In the genomic region with DNA sequence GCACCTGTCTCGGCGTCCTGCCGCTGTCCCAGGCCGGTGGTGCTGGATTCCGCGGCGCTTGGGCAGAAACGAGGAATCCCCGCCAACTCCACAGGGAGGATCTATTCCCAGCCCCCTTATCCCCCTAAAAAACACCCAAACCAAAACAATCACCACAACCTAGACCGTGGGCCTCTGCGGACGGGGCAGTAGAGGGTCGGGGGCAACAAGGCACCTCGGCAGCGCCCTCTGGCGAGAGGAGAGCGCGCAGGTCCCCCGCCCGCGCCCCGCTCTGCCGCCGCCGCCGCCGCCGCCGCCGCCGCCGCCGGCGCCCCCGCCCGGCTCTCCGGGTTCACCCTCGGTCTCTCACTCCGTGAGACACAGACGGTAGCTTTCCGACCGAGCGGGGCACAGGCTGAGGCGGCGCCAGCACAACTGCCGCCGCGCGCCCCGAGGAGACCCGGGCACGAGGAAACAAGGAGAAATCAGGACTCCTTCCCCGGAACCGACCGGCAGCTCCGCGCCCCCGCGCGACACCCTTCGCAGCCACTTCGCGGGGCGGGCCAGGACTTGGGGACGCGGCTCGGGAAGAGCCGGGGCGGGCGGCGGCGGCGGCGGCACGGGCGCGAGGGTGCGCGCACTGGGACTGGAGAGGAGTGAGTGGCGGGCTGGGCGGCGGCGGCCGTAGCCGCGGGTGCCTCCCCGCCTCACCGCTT, we compare ENCODE assay signal across 8 cellular contexts. TPM values are rescaled to one million over a fixed set of nuclear protein-coding genes. Genes with fewer than 3 reads are reported as not detected.
DNase-seq lines count a peak whose midpoint lies in the region; ATAC-seq and TF ChIP-seq lines count a peak whose summit lies in the region.

A gene (plus strand): TSS at position 360 of the 695 bp plus-strand sequence.

- ATAC-seq in HG02938 (IDR thresholded peaks at IDR 0.05; ENCODE audit: unreplicated experiment) (peak; percentile 62), right cardiac atrium (peak; percentile 56 to 67)
- peak; percentile 73 for ATAC-seq in activated naive CD8-positive, alpha-beta T cell treated with anti-CD3 and anti-CD28 coated beads, Interleukin-2, amount 10 ng/mL, durations not matched to agents 7 days and 5 days (ENCODE audit: low read depth)

- TF ChIP-seq CTCF in GM13977 (IDR thresholded peaks at IDR 0.05; ENCODE audit: extremely low read depth, insufficient read depth, missing control alignments) (peak; percentile 67), prostate gland (IDR thresholded peaks at IDR 0.05) (peak in 2 of 4 experiments; percentile 20 to 23)

- no peaks in the 10 kb centered on the region for H3K9me3 ChIP-seq in right cardiac atrium (ENCODE audit: control insufficient read depth, low read length)
- H3K9me3 ChIP-seq in prostate gland = no peaks in the 10 kb centered on the region

- no peaks in the 10 kb centered on the region for H3K4me1 Mint-ChIP-seq in activated naive CD8-positive, alpha-beta T cell treated with anti-CD3 and anti-CD28 coated beads, Interleukin-2, amount 10 ng/mL, durations not matched to agents 7 days and 5 days

- H3K27ac Mint-ChIP-seq in activated naive CD8-positive, alpha-beta T cell treated with anti-CD3 and anti-CD28 coated beads, Interleukin-2, amount 10 ng/mL, durations not matched to agents 7 days and 5 days = no peak within 1 kb of the TSS

- H3K36me3 Mint-ChIP-seq in activated naive CD8-positive, alpha-beta T cell treated with anti-CD3 and anti-CD28 coated beads, Interleukin-2, amount 10 ng/mL, durations not matched to agents 7 days and 5 days = no peaks in the 10 kb centered on the region

- DNase-seq in ACHN = peak; percentile 35
- peak; percentile 71 for DNase-seq in GM13977 (ENCODE audit: low spot score)
- DNase-seq in NCI-H510A (lab: John Stamatoyannopoulos, UW) = peak; percentile 38
- DNase-seq in activated naive CD8-positive, alpha-beta T cell treated with anti-CD3 and anti-CD28 coated beads, Interleukin-2, amount 10 ng/mL, durations not matched to agents 7 days and 5 days = peak; percentile 61
- peak; percentile 13 to 73 (median 58) for DNase-seq in right cardiac atrium
- peak; percentile 33 for DNase-seq in prostate gland (ENCODE audit: low spot score)
- no peak for DNase-seq in SIG-M5 treated with dmso at 0.1 percent for 504 hours (lab: John Stamatoyannopoulos, UW; ENCODE audit: unreplicated experiment)

- intact Hi-C loops in right cardiac atrium (cut with DNase I) = no loop called here
- intact Hi-C loops in prostate gland (cut with DNase I) = no loop called here

- no peak within 1 kb of the TSS for H3K27ac ChIP-seq in right cardiac atrium (ENCODE audit: low read length)
- H3K27ac ChIP-seq in prostate gland = peak within 1 kb of the TSS; percentile 55 to 62

- no peaks in the 10 kb centered on the region for H3K36me3 ChIP-seq in prostate gland

- no peak for TF ChIP-seq POLR2A in prostate gland (IDR thresholded peaks at IDR 0.05)

- no peaks in the 10 kb centered on the region for H3K9me3 Mint-ChIP-seq in activated naive CD8-positive, alpha-beta T cell treated with anti-CD3 and anti-CD28 coated beads, Interleukin-2, amount 10 ng/mL, durations not matched to agents 7 days and 5 days

- POLR2A ChIA-PET in activated naive CD8-positive, alpha-beta T cell treated with anti-CD3 and anti-CD28 coated beads, Interleukin-2, amount 10 ng/mL, durations not matched to agents 7 days and 5 days (lab: Charles Lee) = no interaction called here

- H3K4me1 ChIP-seq in right cardiac atrium (ENCODE audit: control insufficient read depth, insufficient read depth, low read length) (no peaks in the 10 kb centered on the region), prostate gland (replicated peaks) (no peaks in the 10 kb centered on the region)

- H3K27me3 Mint-ChIP-seq in activated naive CD8-positive, alpha-beta T cell treated with anti-CD3 and anti-CD28 coated beads, Interleukin-2, amount 10 ng/mL, durations not matched to agents 7 days and 5 days = peaks cover 49% of the 10 kb centered on the region

- H3K4me3 ChIP-seq in right cardiac atrium (ENCODE audit: low read length) = peak within 1 kb of the TSS; percentile 79
- H3K4me3 ChIP-seq in prostate gland = peak within 1 kb of the TSS; percentile 43 to 58

- peak within 1 kb of the TSS; percentile 51 for H3K4me3 Mint-ChIP-seq in activated naive CD8-positive, alpha-beta T cell treated with anti-CD3 and anti-CD28 coated beads, Interleukin-2, amount 10 ng/mL, durations not matched to agents 7 days and 5 days

- under 1% methylated on average over 88 of the region's 88 CpGs for WGBS in right cardiac atrium
- WGBS in prostate gland = 1% methylated on average over 51 of the region's 88 CpGs

- in situ Hi-C loops in ACHN (cut with HindIII; ENCODE audit: low pct_ligation_motif_present, low pct_unique_long_range_greater_than_20kb, low sequenced_read_pairs) (no loop called here), GM13977 (cut with MboI; ENCODE audit: low pct_unique_long_range_greater_than_20kb, low sequenced_read_pairs, unreplicated experiment) (no loop called here)

- H3K27me3 ChIP-seq in right cardiac atrium (ENCODE audit: control insufficient read depth, insufficient read depth) (peaks cover 3% of the 10 kb centered on the region), prostate gland (replicated peaks; ENCODE audit: insufficient read depth) (no peaks in the 10 kb centered on the region)

RNA-seq across cellular contexts. Expression of the gene that starts here (rescaled TPM):
- not detected for total RNA-seq in activated naive CD8-positive, alpha-beta T cell treated with anti-CD3 and anti-CD28 coated beads, Interleukin-2, amount 10 ng/mL, durations not matched to agents 7 days and 5 days
- total RNA-seq in right cardiac atrium = 1 to 10 TPM; 1.0 to 2.4 (median 2.1) TPM
- 1.4 TPM for polyA plus RNA-seq in right cardiac atrium
- total RNA-seq in prostate gland = 1 to 10 TPM; 1.5 to 2.1 TPM

Comparison
In these comparisons a context has a peak if more than half of its experiments do, and no peak if none do; other contexts are left out.
1. Peak in DNase-seq and ATAC-seq in activated naive CD8-positive, alpha-beta T cell treated with anti-CD3 and anti-CD28 coated beads, Interleukin-2, amount 10 ng/mL, durations not matched to agents 7 days and 5 days; RNA of the gene not detected or under 1 TPM.